Comparison of ENCODE assay signal across 30 cellular contexts in the genomic region with DNA sequence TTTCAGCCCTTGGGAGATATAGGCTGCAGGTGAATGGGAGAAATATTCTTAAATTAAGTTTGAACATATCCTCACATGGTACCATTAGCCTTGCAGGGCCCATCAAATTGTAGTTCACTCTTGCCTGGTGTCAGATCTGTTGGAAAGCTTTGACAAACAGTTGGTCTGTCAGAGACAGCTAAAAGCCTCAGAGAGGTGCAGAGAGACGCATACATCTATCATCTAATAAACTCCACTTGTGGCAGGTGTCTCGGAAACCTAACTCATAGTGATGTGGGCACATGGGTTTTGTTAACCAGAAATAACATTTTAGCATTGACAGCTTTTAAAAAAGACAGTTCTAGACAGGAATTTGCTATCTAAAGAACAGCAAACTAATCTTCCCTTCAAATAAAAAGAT.
"Had no signal": no experiment of that assay in that cellular context is flagged by ENCODE, and none has a peak within 500 bp of the region (broad histone marks: within the 10 kb centered on the region; RNA-seq: fewer than 3 reads in every experiment).

No MANE protein-coding gene starts in this region.

- H3K27ac ChIP-seq: adrenal gland, body of pancreas, brain microvascular endothelial cell, breast epithelium, VCaP had no signal

- H3K27me3 ChIP-seq: adrenal gland, body of pancreas, brain microvascular endothelial cell, breast epithelium had no signal

- H3K4me3 ChIP-seq: adrenal gland, body of pancreas, breast epithelium had no signal

- DNase-seq: activated B cell treated with CpG ODN at 0.5 μM for 24 hours; activated CD4-positive, alpha-beta memory T cell treated with anti-CD3 and anti-CD28 coated beads for 36 hours; activated CD4-positive, alpha-beta T cell treated with anti-CD3 and anti-CD28 coated beads for 4 hours; activated CD4-positive, alpha-beta T cell treated with anti-CD3 and anti-CD28 coated beads, Interleukin-2, amount 10 ng/mL, durations not matched to agents 24 days and 14 days; activated CD4-positive, alpha-beta T cell treated with anti-CD3 and anti-CD28 coated beads, Interleukin-2, amount 50 U/mL, for 1 hour; activated CD4-positive, alpha-beta T cell treated with anti-CD3 and anti-CD28 coated beads, Interleukin-2, amount 50 U/mL, for 4 hours; activated CD4-positive, CD25-positive, alpha-beta regulatory T cell treated with anti-CD3 and anti-CD28 coated beads, Interleukin-2, amount 50 U/mL, for 72 hours; activated CD8-positive, alpha-beta memory T cell treated with anti-CD3 and anti-CD28 coated beads, Interleukin-2, amount 50 U/mL, for 4 hours; activated CD8-positive, alpha-beta T cell treated with anti-CD3 and anti-CD28 coated beads for 36 hours; activated effector memory CD4-positive, alpha-beta T cell treated with anti-CD3 and anti-CD28 coated beads, Interleukin-2, amount 50 U/mL, for 16 hours; activated gamma-delta T cell treated with Interleukin-2 at 50 U/mL for 16 hours; activated naive CD4-positive, alpha-beta T cell; activated naive CD4-positive, alpha-beta T cell treated with anti-CD3 and anti-CD28 coated beads for 36 hours; activated naive CD4-positive, alpha-beta T cell treated with anti-CD3 and anti-CD28 coated beads, Interleukin-2, amount 50 U/mL, for 16 hours; activated naive CD8-positive, alpha-beta T cell treated with anti-CD3 and anti-CD28 coated beads for 36 hours; activated T-cell treated with anti-CD3 and anti-CD28 coated beads for 4 hours; activated T-cell treated with anti-CD3 and anti-CD28 coated beads, Interleukin-2, amount 50 U/mL, for 1 hour; activated T-cell treated with anti-CD3 and anti-CD28 coated beads, Interleukin-2, amount 50 U/mL, for 4 hours; activated T-cell treated with anti-CD3 and anti-CD28 coated beads, Interleukin-2, amount 50 U/mL, for 72 hours; adrenal gland; amniotic stem cell; aorta; body of pancreas; brain microvascular endothelial cell; central memory CD4-positive, alpha-beta T cell; T-helper 1 cell; T-helper 2 cell; T-helper 9 cell had no signal

- H3K36me3 ChIP-seq: brain microvascular endothelial cell, breast epithelium had no signal

- H3K9me3 ChIP-seq: adrenal gland, body of pancreas, breast epithelium had no signal
